Comparison of ENCODE assay signal across 8 cellular contexts in genomic region chr6:127343753-127344659, GRCh38. TPM values are rescaled to one million over a fixed set of nuclear protein-coding genes. Genes with fewer than 3 reads are reported as not detected.
DNase-seq lines count a peak whose midpoint lies in the region; ATAC-seq, FAIRE-seq and TF ChIP-seq lines count a peak whose summit lies in the region.

No MANE protein-coding gene starts in this region.

- H3K9me3 ChIP-seq in SJSA1 (replicated peaks) (no peaks in the 10 kb centered on the region), pancreas (no peaks in the 10 kb centered on the region)

- ATAC-seq in HG03175 (IDR thresholded peaks at IDR 0.05; ENCODE audit: unreplicated experiment) (peak; percentile 5), pancreas (peak in 3 of 4 donors; percentile 2 to 19 (median 13)), GM18519 (IDR thresholded peaks at IDR 0.05; ENCODE audit: low FRiP score, unreplicated experiment) (no peak)

- no peak for FAIRE-seq in pancreas (lab: Jason Lieb, UNC)

- intact Hi-C loops in pancreas (cut with DNase I) = no loop called here

- DNase-seq in Daoy (ENCODE audit: low read depth) = peak; percentile 15
- DNase-seq in SJSA1 (ENCODE audit: low read depth in 1 of 2, low spot score in 2 of 2) = peak in 1 of 2 experiments; percentile 62
- DNase-seq in fibroblast of peridontal ligament (ENCODE audit: extremely low read depth) = peak; percentile 71
- no peak for DNase-seq in pancreas
- no peak for DNase-seq in GF-D8 (lab: John Stamatoyannopoulos, UW)
- DNase-seq in stimulated activated naive CD4-positive, alpha-beta T cell treated with Interleukin-2 at 50 U/mL for 16 hours (lab: John Stamatoyannopoulos, UW) = no peak

- H3K27ac ChIP-seq in SJSA1 (peak overlapping the region; percentile 83), pancreas (peak overlapping the region; percentile 55 to 82 (median 74))

- H3K4me1 ChIP-seq in SJSA1 (replicated peaks) (peaks cover 44% of the 10 kb centered on the region), pancreas (peaks cover 9 to 42% (median 23%) of the 10 kb centered on the region in 3 donors)

- no peaks in the 10 kb centered on the region for H3K27me3 ChIP-seq in SJSA1 (replicated peaks)
- no peaks in the 10 kb centered on the region for H3K27me3 ChIP-seq in pancreas

- no peak for TF ChIP-seq CTCF in pancreas (IDR thresholded peaks at IDR 0.05)

- H3K36me3 ChIP-seq in SJSA1 (peaks cover 15% of the 10 kb centered on the region), pancreas (no peaks in the 10 kb centered on the region)

- WGBS in pancreas, 2 donors = 6 to 7% methylated on average over 27 of the region's 27 CpGs

- H3K4me3 ChIP-seq in SJSA1 (peak overlapping the region; percentile 53), pancreas (peak overlapping the region; percentile 55 to 72 (median 59))

RNA-seq across cellular contexts. Expression of gene ECHDC1, which starts 0.6 kb away (rescaled TPM):
- total RNA-seq in Daoy (2014; rRNA removed; shearing (Covaris generic)) = 116 and 154 TPM in 2 replicates
- 47.4 and 81.2 TPM in 2 replicates for total RNA-seq in SJSA1 (2014; rRNA removed; shearing (Covaris generic))
- 10 to 100 TPM; 13.9 to 27.9 (median 21.2) TPM for total RNA-seq in pancreas
- polyA plus RNA-seq in pancreas = 10 to 100 TPM; 14.0 to 20.5 TPM

Comparison
In these comparisons a context has a peak if more than half of its experiments do, and no peak if none do; other contexts are left out.
1. DNase-seq: peak in Daoy (single experiment) and fibroblast of peridontal ligament (single experiment); none in pancreas (0 of 6), GF-D8 (single experiment) and stimulated activated naive CD4-positive, alpha-beta T cell treated with Interleukin-2 at 50 U/mL for 16 hours (single experiment).